In genomic region chr3:115999598-115999997, GRCh38 we compare ENCODE assay signal across 1 cellular context.
TF ChIP-seq lines count a peak whose summit lies in the region.

No MANE protein-coding gene starts in this region.

TF ChIP-seq in IMR-90, 13 proteins besides CTCF, POLR2A, EP300 and RAD21 (continued from another document):
- TF ChIP-seq, protein P1, sequence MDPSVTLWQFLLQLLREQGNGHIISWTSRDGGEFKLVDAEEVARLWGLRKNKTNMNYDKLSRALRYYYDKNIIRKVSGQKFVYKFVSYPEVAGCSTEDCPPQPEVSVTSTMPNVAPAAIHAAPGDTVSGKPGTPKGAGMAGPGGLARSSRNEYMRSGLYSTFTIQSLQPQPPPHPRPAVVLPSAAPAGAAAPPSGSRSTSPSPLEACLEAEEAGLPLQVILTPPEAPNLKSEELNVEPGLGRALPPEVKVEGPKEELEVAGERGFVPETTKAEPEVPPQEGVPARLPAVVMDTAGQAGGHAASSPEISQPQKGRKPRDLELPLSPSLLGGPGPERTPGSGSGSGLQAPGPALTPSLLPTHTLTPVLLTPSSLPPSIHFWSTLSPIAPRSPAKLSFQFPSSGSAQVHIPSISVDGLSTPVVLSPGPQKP (IDR thresholded peaks at IDR 0.05; ENCODE audit: borderline replicate concordance, low read depth, low read length) = no peak
